ENCODE assay signal across 8 cellular contexts in genomic region chr22:50627914-50628542, GRCh38. TPM values are rescaled to one million over a fixed set of nuclear protein-coding genes. Genes with fewer than 3 reads are reported as not detected.
DNase-seq lines count a peak whose midpoint lies in the region; ATAC-seq lines count a peak whose summit lies in the region.

Gene ARSA (minus strand): TSS chr22:50628152. CDS start chr22:50627779, 373 bp downstream.

- ATAC-seq in HG02970 (IDR thresholded peaks at IDR 0.05; ENCODE audit: low FRiP score, unreplicated experiment) (peak; percentile 74), left lobe of liver (peak; percentile 89)

- DNase-seq in NK-92 treated with Interleukin-12 subunit alpha and Interleukin-12 subunit beta, amount 100 ng/mL, for 24 hours (lab: John Stamatoyannopoulos, UW) = peak; percentile 73
- DNase-seq in NK-92 (lab: John Stamatoyannopoulos, UW; ENCODE audit: unreplicated experiment) (no peak), NCI-H446 (lab: John Stamatoyannopoulos, UW) (peak; percentile 6 to 80), cortex of kidney (lab: John Stamatoyannopoulos, UW) (peak; percentile 64), left lobe of liver (ENCODE audit: low spot score) (peak; percentile 88)
- peak; percentile 63 to 77 for DNase-seq in activated CD4-positive, alpha-beta T cell treated with anti-CD3 and anti-CD28 coated beads for 4 hours
- peak; percentile 72 to 80 for DNase-seq in stimulated activated CD4-positive, alpha-beta T cell treated with anti-CD3 and anti-CD28 coated beads, Interleukin-2, amount 100 ng/mL, for 24 hours

RNA-seq across cellular contexts. Expression of gene ARSA, which starts in this region (rescaled TPM):
- total RNA-seq in left lobe of liver = 49.0 TPM
